Comparison of ENCODE assay signal across 12 cellular contexts in the genomic region with DNA sequence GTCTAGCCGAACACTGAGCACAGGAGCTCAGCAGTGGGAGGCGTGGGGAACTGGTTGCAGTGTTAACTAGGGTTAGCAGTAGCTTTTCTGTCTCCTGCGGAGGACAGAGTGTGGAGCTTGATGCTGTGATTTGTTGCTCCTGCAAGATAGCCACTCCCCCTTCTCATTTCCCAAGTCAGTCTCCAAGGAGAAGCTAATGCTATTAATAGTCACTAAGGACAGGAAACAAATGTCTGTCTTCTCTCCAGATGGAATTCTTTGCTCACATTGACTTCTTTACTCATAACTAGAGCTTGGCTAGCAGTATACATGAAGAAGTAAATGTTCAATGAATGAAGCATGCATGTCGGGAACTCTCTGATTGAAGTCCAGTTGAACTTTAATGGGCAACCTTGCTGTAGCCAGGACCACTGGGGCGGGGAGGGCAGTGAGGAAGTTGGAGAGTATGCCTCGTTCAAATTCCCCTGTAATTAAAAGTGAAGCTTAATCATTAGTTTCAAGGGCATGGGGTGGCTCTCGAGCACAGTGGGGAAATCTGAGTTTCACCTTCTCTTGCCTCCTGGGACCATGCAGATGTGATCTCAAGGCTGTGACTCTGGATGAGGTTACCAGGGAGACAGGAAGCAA.
DNase-seq lines count a peak whose midpoint lies in the region; ATAC-seq and TF ChIP-seq lines count a peak whose summit lies in the region.
"Had no signal": no experiment of that assay in that cellular context is flagged by ENCODE, and none has a peak within 500 bp of the region (broad histone marks: within the 10 kb centered on the region; RNA-seq: fewer than 3 reads in every experiment).

No MANE protein-coding gene starts in this region.

- H3K4me3 Mint-ChIP-seq in chondrocyte (ENCODE audit: unreplicated experiment): peak overlapping the region; percentile 37
- H3K4me3 Mint-ChIP-seq in T-cell: no peak overlapping the region

- H3K27me3 ChIP-seq in GM23248 (replicated peaks; ENCODE audit: insufficient read depth) (no peaks in the 10 kb centered on the region), esophagus squamous epithelium (no peaks in the 10 kb centered on the region)

- CTCF ChIA-PET in T-cell (lab: Charles Lee): no interaction called here

- POLR2A ChIA-PET in T-cell (lab: Charles Lee): no interaction called here

- H3K4me1 ChIP-seq in GM23248 (ENCODE audit: insufficient read depth): peaks cover 53% of the 10 kb centered on the region
- peaks cover 0 to 11% (median 8%) of the 10 kb centered on the region in 3 donors for H3K4me1 ChIP-seq in esophagus squamous epithelium

- H3K79me2 ChIP-seq in GM23248 (ENCODE audit: insufficient read depth): no peaks in the 10 kb centered on the region; the same call in 1 of the 2 replicates

- H3K9me3 ChIP-seq in GM23248 (ENCODE audit: low read depth) (no peaks in the 10 kb centered on the region), esophagus squamous epithelium (no peaks in the 10 kb centered on the region)

- ATAC-seq in HG03139 (IDR thresholded peaks at IDR 0.05; ENCODE audit: unreplicated experiment) (no peak), T-cell (replicated peaks in 1 of 4) (no peak)

- H3K36me3 Mint-ChIP-seq in chondrocyte (ENCODE audit: low read depth) (no peaks in the 10 kb centered on the region), T-cell (no peaks in the 10 kb centered on the region)

- DNase-seq in GM23248: peak; percentile 76
- no peak for DNase-seq in chondrocyte (ENCODE audit: low spot score)
- peak; percentile 52 for DNase-seq in iris pigment epithelial cell (ENCODE audit: low read depth)
- DNase-seq in stromal cell of bone marrow (ENCODE audit: low read depth): peak; percentile 71
- DNase-seq in GM19238 (ENCODE audit: insufficient read length, low spot score): no peak
- DNase-seq in esophagus squamous epithelium (lab: John Stamatoyannopoulos, UW): no peak
- DNase-seq in T-cell: no peak
- DNase-seq: activated effector memory CD4-positive, alpha-beta T cell treated with anti-CD3 and anti-CD28 coated beads, Interleukin-2, amount 50 U/mL, for 16 hours; NCI-H510A treated with DMSO at 0.1 percent for 48 hours; stimulated activated CD4-positive, alpha-beta T cell treated with anti-CD3 and anti-CD28 coated beads, Interleukin-12 subunit alpha, Interleukin-12 subunit beta, amount 100 ng/mL, for 4 hours had no signal

- H3K4me1 Mint-ChIP-seq in chondrocyte (ENCODE audit: low read depth): peaks cover 82% of the 10 kb centered on the region
- no peaks in the 10 kb centered on the region for H3K4me1 Mint-ChIP-seq in T-cell

- H3K27ac Mint-ChIP-seq in chondrocyte (ENCODE audit: unreplicated experiment): peak overlapping the region; percentile 91
- no peak overlapping the region for H3K27ac Mint-ChIP-seq in T-cell

- 4 to 9% methylated on average over 7 of the region's 7 CpGs for WGBS in GM23248 (ENCODE audit: low coverage in 1 of 2, low lambda C conversion rate in 2 of 2, missing lambda C conversion rate in 2 of 2), 2 experiments
- WGBS in esophagus squamous epithelium, 2 donors: 49 to 94% methylated on average over 3 to 7 of the region's 7 CpGs

- H3K9ac ChIP-seq in GM23248: no peak overlapping the region

- no peak overlapping the region for H2AFZ ChIP-seq in GM23248

- no peaks in the 10 kb centered on the region for H4K20me1 ChIP-seq in GM23248 (ENCODE audit: insufficient read depth)

- in situ Hi-C loops in GM23248 (cut with MboI): no loop called here

- peaks cover 28% of the 10 kb centered on the region for H3F3A ChIP-seq in GM23248 (ENCODE audit: insufficient read depth)

- H3K4me3 ChIP-seq in GM23248 (no peak overlapping the region), esophagus squamous epithelium (no peak overlapping the region)
- H3K4me3 ChIP-seq: coronary artery had no signal

- H3K36me3 ChIP-seq in GM23248 (ENCODE audit: low read depth) (no peaks in the 10 kb centered on the region), esophagus squamous epithelium (no peaks in the 10 kb centered on the region)

- peak overlapping the region; percentile 32 for H3K4me2 ChIP-seq in GM23248 (ENCODE audit: unreplicated experiment)

- TF ChIP-seq CTCF in chondrocyte (IDR thresholded peaks at IDR 0.05) (no peak), esophagus squamous epithelium (IDR thresholded peaks at IDR 0.05) (no peak)

- no peaks in the 10 kb centered on the region for H3K9me3 Mint-ChIP-seq in chondrocyte (ENCODE audit: low read depth)
- peaks cover 0 to 7% (median 0%) of the 10 kb centered on the region in 3 donors for H3K9me3 Mint-ChIP-seq in T-cell

- no peak for TF ChIP-seq POLR2A in esophagus squamous epithelium (IDR thresholded peaks at IDR 0.05)

- intact Hi-C loops in esophagus squamous epithelium (cut with DNase I): loop anchor here (10.0 kb wide), 1 partner anchor 206 kb away; the partner anchor contains the start of gene NHS

- no peaks in the 10 kb centered on the region for H3K9me2 ChIP-seq in GM23248 (ENCODE audit: insufficient read depth)

- peak overlapping the region; percentile 63 for H3K27ac ChIP-seq in GM23248
- H3K27ac ChIP-seq in esophagus squamous epithelium: peak overlapping the region in 1 of 4 donors; percentile 28

- no peaks in the 10 kb centered on the region for H3K27me3 Mint-ChIP-seq in chondrocyte (ENCODE audit: low read depth)
- peaks cover 4 to 41% of the 10 kb centered on the region in 2 donors for H3K27me3 Mint-ChIP-seq in T-cell

Comparison
In these comparisons a context has a peak if more than half of its experiments do, and no peak if none do; other contexts are left out.
1. DNase-seq: peak in GM23248 (single experiment), iris pigment epithelial cell (single experiment) and stromal cell of bone marrow (single experiment); none in chondrocyte (single experiment), GM19238 (single experiment), esophagus squamous epithelium (single experiment) and T-cell (0 of 34).